In genomic region chr3:174329321-174329720, GRCh38 we compare ENCODE assay signal across 19 cellular contexts.
A peak's percentile ranks its signal among the peaks of the same experiment; 100 is the strongest.
DNase-seq lines count a peak whose midpoint lies in the region; ATAC-seq and TF ChIP-seq lines count a peak whose summit lies in the region.
"Had no signal": no experiment of that assay in that cellular context is flagged by ENCODE, and none has a peak within 500 bp of the region (broad histone marks: within the 10 kb centered on the region; RNA-seq: fewer than 3 reads in every experiment).

No MANE protein-coding gene starts in this region.

- TF ChIP-seq CTCF in fibroblast of mammary gland (conservative IDR thresholded peaks at IDR 0.05; ENCODE audit: control insufficient read depth, insufficient read depth, low read depth, low read length), result no peak
- TF ChIP-seq CTCF in gastrocnemius medialis (IDR thresholded peaks at IDR 0.05 in 4 of 5, conservative IDR thresholded peaks at IDR 0.05 in 1 of 5), result no peak

- in situ Hi-C loops in gastrocnemius medialis (cut with MboI; ENCODE audit: low sequenced_read_pairs in 4 of 4), result no loop called here

- ATAC-seq in gastrocnemius medialis (no peak), GM21423 (IDR thresholded peaks at IDR 0.05; ENCODE audit: unreplicated experiment) (no peak)
- ATAC-seq: CD8-positive, alpha-beta T cell; HepG2; lower lobe of right lung; natural killer cell treated with Interleukin-12 subunit alpha and Interleukin-12 subunit beta and Interleukin-15 and Interleukin-18, amount 100 ng/mL, for 72 hours had no signal

- H3K4me3 ChIP-seq in SJSA1, result no peak overlapping the region
- no peak overlapping the region for H3K4me3 ChIP-seq in fibroblast of mammary gland (ENCODE audit: control insufficient read depth, low read depth, low read length)
- H3K4me3 ChIP-seq in gastrocnemius medialis, result no peak overlapping the region
- H3K4me3 ChIP-seq: lower lobe of right lung had no signal

- H3K36me3 Mint-ChIP-seq in activated CD4-positive, alpha-beta T cell treated with anti-CD3 and anti-CD28 coated beads, Interleukin-2, amount 10 ng/mL, durations not matched to agents 24 days and 14 days (ENCODE audit: low read depth), result no peaks in the 10 kb centered on the region
- H3K36me3 Mint-ChIP-seq: CD8-positive, alpha-beta T cell had no signal

- H3K4me3 Mint-ChIP-seq in activated CD4-positive, alpha-beta T cell treated with anti-CD3 and anti-CD28 coated beads, Interleukin-2, amount 10 ng/mL, durations not matched to agents 24 days and 14 days, result no peak overlapping the region
- H3K4me3 Mint-ChIP-seq: CD8-positive, alpha-beta T cell; natural killer cell treated with Interleukin-12 subunit alpha and Interleukin-12 subunit beta and Interleukin-15 and Interleukin-18, amount 100 ng/mL, for 72 hours had no signal

- no peaks in the 10 kb centered on the region; the same call in 1 of the 2 replicates for H3K27me3 ChIP-seq in SJSA1 (replicated peaks)
- no peaks in the 10 kb centered on the region for H3K27me3 ChIP-seq in gastrocnemius medialis

- peaks cover 19% of the 10 kb centered on the region for H3K4me1 ChIP-seq in SJSA1 (replicated peaks)
- H3K4me1 ChIP-seq in gastrocnemius medialis, result no peaks in the 10 kb centered on the region
- H3K4me1 ChIP-seq: lower lobe of right lung had no signal

- DNase-seq in GM04504 (ENCODE audit: low read depth), result peak; percentile 45
- DNase-seq in SJSA1 (ENCODE audit: low read depth in 1 of 2, low spot score in 2 of 2), result peak in 1 of 2 experiments; percentile 33
- DNase-seq in fibroblast of mammary gland (ENCODE audit: low read depth), result peak; percentile 70
- DNase-seq in activated CD4-positive, alpha-beta T cell treated with anti-CD3 and anti-CD28 coated beads, Interleukin-2, amount 10 ng/mL, durations not matched to agents 24 days and 14 days, result no peak
- DNase-seq in gastrocnemius medialis, result no peak
- DNase-seq in NK-92 (lab: John Stamatoyannopoulos, UW; ENCODE audit: unreplicated experiment), result no peak
- DNase-seq: activated gamma-delta T cell; CD8-positive, alpha-beta T cell; effector CD4-positive, alpha-beta T cell; H7; lower lobe of right lung; MV-4-11; retina; RPMI8226; substantia nigra; T-helper 1 cell had no signal

- intact Hi-C loops in activated CD4-positive, alpha-beta T cell treated with anti-CD3 and anti-CD28 coated beads, Interleukin-2, amount 10 ng/mL, durations not matched to agents 24 days and 14 days (cut with micrococcal nuclease), result no loop called here
- intact Hi-C loops in gastrocnemius medialis (cut with DNase I; ENCODE audit: low total_unique reads), result no loop called here

- H3K27me3 Mint-ChIP-seq in activated CD4-positive, alpha-beta T cell treated with anti-CD3 and anti-CD28 coated beads, Interleukin-2, amount 10 ng/mL, durations not matched to agents 24 days and 14 days, result no peaks in the 10 kb centered on the region
- H3K27me3 Mint-ChIP-seq: natural killer cell treated with Interleukin-12 subunit alpha and Interleukin-12 subunit beta and Interleukin-15 and Interleukin-18, amount 100 ng/mL, for 72 hours had no signal

- H3K36me3 ChIP-seq in SJSA1 (no peaks in the 10 kb centered on the region), gastrocnemius medialis (no peaks in the 10 kb centered on the region)
- H3K36me3 ChIP-seq: lower lobe of right lung had no signal

- H3K4me1 Mint-ChIP-seq in activated CD4-positive, alpha-beta T cell treated with anti-CD3 and anti-CD28 coated beads, Interleukin-2, amount 10 ng/mL, durations not matched to agents 24 days and 14 days, result no peaks in the 10 kb centered on the region

- peaks cover 5% of the 10 kb centered on the region for H3K9me3 Mint-ChIP-seq in activated CD4-positive, alpha-beta T cell treated with anti-CD3 and anti-CD28 coated beads, Interleukin-2, amount 10 ng/mL, durations not matched to agents 24 days and 14 days

- H3K27ac ChIP-seq in SJSA1 (peak overlapping the region; percentile 61), gastrocnemius medialis (no peak overlapping the region)
- H3K27ac ChIP-seq: lower lobe of right lung had no signal

- H3K9me3 ChIP-seq in SJSA1 (replicated peaks) (no peaks in the 10 kb centered on the region), gastrocnemius medialis (no peaks in the 10 kb centered on the region)
- H3K9me3 ChIP-seq: lower lobe of right lung had no signal

- no peak overlapping the region for H3K27ac Mint-ChIP-seq in activated CD4-positive, alpha-beta T cell treated with anti-CD3 and anti-CD28 coated beads, Interleukin-2, amount 10 ng/mL, durations not matched to agents 24 days and 14 days
- H3K27ac Mint-ChIP-seq: CD8-positive, alpha-beta T cell; natural killer cell treated with Interleukin-12 subunit alpha and Interleukin-12 subunit beta and Interleukin-15 and Interleukin-18, amount 100 ng/mL, for 72 hours had no signal

- TF ChIP-seq POLR2A in gastrocnemius medialis (IDR thresholded peaks at IDR 0.05), result no peak

Comparison
In these comparisons a context has a peak if more than half of its experiments do, and no peak if none do; other contexts are left out.
1. DNase-seq: peak in GM04504 (single experiment) and fibroblast of mammary gland (single experiment); none in activated CD4-positive, alpha-beta T cell treated with anti-CD3 and anti-CD28 coated beads, Interleukin-2, amount 10 ng/mL, durations not matched to agents 24 days and 14 days (single experiment), gastrocnemius medialis (0 of 2) and NK-92 (single experiment).